ENCODE assay signal across 1 cellular context in the genomic region with DNA sequence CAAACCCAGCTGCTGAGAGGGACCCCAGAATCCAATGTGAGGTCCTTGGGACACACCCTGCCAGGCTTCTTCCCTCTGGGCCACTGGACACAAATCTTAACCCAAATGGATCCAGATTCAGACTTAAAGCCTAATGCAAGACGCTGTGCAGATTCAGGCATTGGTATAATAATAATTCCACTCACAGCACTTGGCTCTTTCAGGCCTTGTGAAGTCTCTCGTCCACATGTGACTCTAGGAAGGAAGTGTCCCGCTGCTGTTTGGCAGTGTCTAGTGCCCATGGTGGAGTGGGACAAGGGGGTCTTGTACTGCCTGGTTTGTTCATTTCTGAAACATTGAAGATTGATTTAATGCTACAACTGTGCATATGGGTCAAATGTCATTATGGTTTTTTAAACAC.
TF ChIP-seq lines count a peak whose summit lies in the region.

No MANE protein-coding gene starts in this region.

TF ChIP-seq in endothelial cell of umbilical vein, 7 proteins besides CTCF, POLR2A, EP300 and RAD21:
- TF ChIP-seq GATA2 (IDR thresholded peaks at IDR 0.05; ENCODE audit: insufficient read depth, insufficient read length, low read depth, low read length) (no peak), JUN (IDR thresholded peaks at IDR 0.05; ENCODE audit: borderline replicate concordance, insufficient read depth, insufficient read length, low read depth) (no peak), MYC (IDR thresholded peaks at IDR 0.05; ENCODE audit: low read depth, low read length) (no peak), POLR2AphosphoS5 (IDR thresholded peaks at IDR 0.05; ENCODE audit: insufficient read depth, low read depth, low read length) (no peak), EZH2 (IDR thresholded peaks at IDR 0.05; ENCODE audit: borderline replicate concordance, low read depth, low read length, severe bottlenecking) (no peak), FOS (IDR thresholded peaks at IDR 0.05; ENCODE audit: borderline replicate concordance, insufficient read depth, low read length) (no peak)
- TF ChIP-seq, protein P1, sequence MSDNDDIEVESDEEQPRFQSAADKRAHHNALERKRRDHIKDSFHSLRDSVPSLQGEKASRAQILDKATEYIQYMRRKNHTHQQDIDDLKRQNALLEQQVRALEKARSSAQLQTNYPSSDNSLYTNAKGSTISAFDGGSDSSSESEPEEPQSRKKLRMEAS (IDR thresholded peaks at IDR 0.05; ENCODE audit: insufficient read depth, insufficient read length) = no peak
TF ChIP-seq in endothelial cell of umbilical vein: peak in this region for 0.
